In genomic region chr14:104885031-104885972, GRCh38 we compare ENCODE assay signal across 20 cellular contexts. TPM values are rescaled to one million over a fixed set of nuclear protein-coding genes. Genes with fewer than 3 reads are reported as not detected.
A peak's percentile ranks its signal among the peaks of the same experiment; 100 is the strongest.
DNase-seq lines count a peak whose midpoint lies in the region; TF ChIP-seq lines count a peak whose summit lies in the region.
"Had no signal": no experiment of that assay in that cellular context is flagged by ENCODE, and none has a peak within 500 bp of the region (broad histone marks: within the 10 kb centered on the region; RNA-seq: fewer than 3 reads in every experiment).

No MANE protein-coding gene starts in this region.

- no peak overlapping the region for H2BK12ac ChIP-seq in neuronal stem cell (ENCODE audit: low read length)

- H2BK5ac ChIP-seq in neuronal stem cell (ENCODE audit: low read length), result no peak overlapping the region

- peaks cover 8% of the 10 kb centered on the region for H3K79me1 ChIP-seq in neuronal stem cell (ENCODE audit: low read depth, low read length)

- TF ChIP-seq POLR2A in sigmoid colon (IDR thresholded peaks at IDR 0.05), result no peak

- no peak overlapping the region for H3K4me3 Mint-ChIP-seq in endodermal cell
- H3K4me3 Mint-ChIP-seq: dendritic cell treated with granulocyte-macrophage colony-stimulating factor and Interleukin-4, amounts not matched to agents 40 ng/mL and 50 ng/mL, for 4 days; GM23338; neural crest cell had no signal

- peak overlapping the region; percentile 80 for H3K23ac ChIP-seq in neuronal stem cell (ENCODE audit: low read depth, low read length, poor library complexity)

- intact Hi-C loops in sigmoid colon (cut with DNase I), result no loop called here

- no peaks in the 10 kb centered on the region for H3K27me3 Mint-ChIP-seq in endodermal cell (ENCODE audit: insufficient read depth)

- H3K14ac ChIP-seq in neuronal stem cell (ENCODE audit: low read length), result no peak overlapping the region

- H3K4me2 ChIP-seq in neuronal stem cell (ENCODE audit: insufficient read depth, low read length, poor library complexity, severe bottlenecking), result no peak overlapping the region
- H3K4me2 ChIP-seq: GM23338 had no signal

- H3K36me3 Mint-ChIP-seq in endodermal cell (ENCODE audit: low read depth), result peaks cover 3% of the 10 kb centered on the region

- H3K36me3 ChIP-seq in endodermal cell (ENCODE audit: control insufficient read depth, insufficient read depth, low read length) (peaks cover 18% of the 10 kb centered on the region), neuronal stem cell (replicated peaks in 1 of 2; ENCODE audit: control insufficient read depth in 2 of 2, insufficient read depth in 2 of 2, low read length in 2 of 2) (peaks cover 9 to 12% of the 10 kb centered on the region in 2 donors), sigmoid colon (peaks cover 13 to 69% (median 23%) of the 10 kb centered on the region in 4 donors)
- H3K36me3 ChIP-seq: breast epithelium had no signal

- TF ChIP-seq EP300 in sigmoid colon (IDR thresholded peaks at IDR 0.05), result no peak

- no peaks in the 10 kb centered on the region for H3K27me3 ChIP-seq in endodermal cell (ENCODE audit: control insufficient read depth, insufficient read depth, low read length, poor library complexity, severe bottlenecking)
- H3K27me3 ChIP-seq in neuronal stem cell (ENCODE audit: control insufficient read depth in 3 of 3, insufficient read depth in 3 of 3, low read depth in 1 of 3, low read length in 3 of 3), result no peaks in the 10 kb centered on the region
- H3K27me3 ChIP-seq in sigmoid colon, result no peaks in the 10 kb centered on the region
- H3K27me3 ChIP-seq: breast epithelium, upper lobe of right lung had no signal

- H2BK120ac ChIP-seq in neuronal stem cell (ENCODE audit: low read depth, low read length), result no peak overlapping the region

- H3K4me1 ChIP-seq in endodermal cell (ENCODE audit: control insufficient read depth, insufficient read depth, low read length) (no peaks in the 10 kb centered on the region), neuronal stem cell (ENCODE audit: control insufficient read depth in 2 of 2, insufficient read depth in 1 of 2, low read depth in 1 of 2, low read length in 2 of 2) (peaks cover 0 to 7% of the 10 kb centered on the region in 2 donors), sigmoid colon (no peaks in the 10 kb centered on the region)
- H3K4me1 ChIP-seq: breast epithelium, upper lobe of right lung had no signal

- DNase-seq in stimulated activated CD4-positive, alpha-beta T cell treated with anti-CD3 and anti-CD28 coated beads, Interleukin-15, amount 100 ng/mL, for 24 hours, result peak; percentile 1
- DNase-seq in stimulated activated CD4-positive, alpha-beta T cell treated with anti-CD3 and anti-CD28 coated beads, Interleukin-12 subunit alpha, Interleukin-12 subunit beta, amount 100 ng/mL, for 4 hours, result no peak
- DNase-seq in endodermal cell (peak; percentile 38), neuronal stem cell (ENCODE audit: low spot score) (no peak), DMS 273 (lab: John Stamatoyannopoulos, UW; ENCODE audit: unreplicated experiment) (no peak), sigmoid colon (no peak)
- no peak for DNase-seq in stimulated activated naive CD4-positive, alpha-beta T cell (lab: John Stamatoyannopoulos, UW)
- DNase-seq: activated CD4-positive, alpha-beta T cell treated with anti-CD3 and anti-CD28 coated beads, Interleukin-2, amount 50 U/mL, for 48 hours; activated effector memory CD4-positive, alpha-beta T cell treated with anti-CD3 and anti-CD28 coated beads, Interleukin-2, amount 50 U/mL, for 16 hours; activated T-cell treated with anti-CD3 and anti-CD28 coated beads for 4 hours; EL; NCI-H1417; NCI-H2107; NCI-H524 treated with DMSO at 0.1 percent for 48 hours; upper lobe of right lung had no signal

- H2BK15ac ChIP-seq in neuronal stem cell (ENCODE audit: low read length), result no peak overlapping the region

- H3K27ac ChIP-seq in endodermal cell (ENCODE audit: low read depth, low read length), result no peak overlapping the region
- H3K27ac ChIP-seq in neuronal stem cell (replicated peaks; ENCODE audit: low read length), result no peak overlapping the region
- H3K27ac ChIP-seq in sigmoid colon, result no peak overlapping the region
- H3K27ac ChIP-seq: breast epithelium, upper lobe of right lung had no signal

- no peaks in the 10 kb centered on the region for H3K4me1 Mint-ChIP-seq in endodermal cell
- H3K4me1 Mint-ChIP-seq: GM23338, neural crest cell had no signal

- no peak overlapping the region for H3K9ac ChIP-seq in endodermal cell (ENCODE audit: extremely low read depth, low read length, poor library complexity, severe bottlenecking)
- H3K9ac ChIP-seq in neuronal stem cell (ENCODE audit: low read depth, low read length, poor library complexity), result peak overlapping the region; percentile 30

- no peak overlapping the region for H3K18ac ChIP-seq in neuronal stem cell (ENCODE audit: low read length)

- 92 to 94% methylated on average over 18 to 38 of the region's 38 CpGs for WGBS in endodermal cell (ENCODE audit: insufficient coverage in 1 of 2, insufficient read length in 1 of 2), 2 experiments
- WGBS in neuronal stem cell (ENCODE audit: extremely low coverage in 2 of 2, insufficient read length in 2 of 2, insufficient replicate concordance in 1 of 2), 2 donors, result no CpG with 5 or more reads among the region's 38 CpGs
- 88 to 93% methylated on average over 38 of the region's 38 CpGs for WGBS in sigmoid colon, 2 donors

- no peaks in the 10 kb centered on the region for H3K9me3 ChIP-seq in endodermal cell (ENCODE audit: control insufficient read depth, low read length)
- peaks cover 0 to 2% of the 10 kb centered on the region in 2 donors for H3K9me3 ChIP-seq in neuronal stem cell (replicated peaks in 1 of 2; ENCODE audit: control insufficient read depth in 2 of 2, insufficient read depth in 1 of 2, low read depth in 1 of 2, low read length in 2 of 2)
- H3K9me3 ChIP-seq in sigmoid colon, result no peaks in the 10 kb centered on the region
- H3K9me3 ChIP-seq: breast epithelium, upper lobe of right lung had no signal

- no peak overlapping the region for H3K4me3 ChIP-seq in endodermal cell (ENCODE audit: low read length)
- H3K4me3 ChIP-seq in neuronal stem cell (ENCODE audit: low read length in 2 of 2), result no peak overlapping the region
- no peak overlapping the region for H3K4me3 ChIP-seq in sigmoid colon
- H3K4me3 ChIP-seq: breast epithelium, GM23338, upper lobe of right lung had no signal

- H3K27ac Mint-ChIP-seq in endodermal cell, result no peak overlapping the region
- H3K27ac Mint-ChIP-seq: dendritic cell treated with granulocyte-macrophage colony-stimulating factor and Interleukin-4, amounts not matched to agents 40 ng/mL and 50 ng/mL, for 4 days; GM23338 had no signal

- no peak overlapping the region for H4K91ac ChIP-seq in neuronal stem cell (ENCODE audit: low read depth, low read length, poor library complexity)

- no peak for TF ChIP-seq CTCF in endodermal cell (conservative IDR thresholded peaks at IDR 0.05)
- TF ChIP-seq CTCF in sigmoid colon (IDR thresholded peaks at IDR 0.05), result no peak

- H2AFZ ChIP-seq in neuronal stem cell (ENCODE audit: low read length), result no peak overlapping the region
- H2AFZ ChIP-seq: GM23338 had no signal

- no peak overlapping the region for H4K8ac ChIP-seq in neuronal stem cell (ENCODE audit: low read depth, low read length)

- H3K4ac ChIP-seq in neuronal stem cell (ENCODE audit: low read length), result no peak overlapping the region

- no peaks in the 10 kb centered on the region for H3K9me3 Mint-ChIP-seq in endodermal cell
- H3K9me3 Mint-ChIP-seq: dendritic cell treated with granulocyte-macrophage colony-stimulating factor and Interleukin-4, amounts not matched to agents 40 ng/mL and 50 ng/mL, for 4 days; GM23338; neural crest cell had no signal

- H2AK5ac ChIP-seq in neuronal stem cell (ENCODE audit: low read depth, low read length), result no peak overlapping the region

RNA-seq across cellular contexts. Expression of gene CEP170B, which starts 20.2 kb away (rescaled TPM):
- 10 to 100 TPM; 38.9 to 43.1 TPM for total RNA-seq in endodermal cell
- 13.9 TPM for polyA plus RNA-seq in endodermal cell (2013, experiment 1 of 2)
- 15.1 TPM for polyA plus RNA-seq in endodermal cell (2013, experiment 2 of 2)
- 12.3 TPM for polyA plus RNA-seq in neuronal stem cell (2013, experiment 1 of 2)
- polyA plus RNA-seq in neuronal stem cell (2013, experiment 2 of 2), result 11.4 TPM
- 10 to 100 TPM in 2 of 4 donors, 1 to 10 TPM in 2; 5.4 to 16.1 (median 11.4) TPM for total RNA-seq in sigmoid colon
- polyA plus RNA-seq in sigmoid colon, result 10 to 100 TPM; 12.6 to 60.0 (median 22.4) TPM

RNA-seq across cellular contexts. Expression of gene PLD4, which starts 39.4 kb away (rescaled TPM):
- total RNA-seq in endodermal cell (not detected), sigmoid colon (1 to 10 TPM in 1 of 4 donors, under 1 TPM in 3; 0.28 to 1.5 (median 0.60) TPM)
- polyA plus RNA-seq in endodermal cell (2013, experiment 1 of 2), result 0.04 TPM
- polyA plus RNA-seq in endodermal cell (2013, experiment 2 of 2), result not detected
- polyA plus RNA-seq in neuronal stem cell (2013, experiment 1 of 2), result 0.04 TPM
- polyA plus RNA-seq in neuronal stem cell (2013, experiment 2 of 2), result 0.03 TPM
- polyA plus RNA-seq in sigmoid colon, result 1 to 10 TPM in 1 of 3 donors, not detected in 2; 7.1 TPM
- total RNA-seq: GM23338, SK-MEL-5 had no signal
- polyA plus RNA-seq: GM23338 had no signal

Comparison
In these comparisons a context has a peak if more than half of its experiments do, and no peak if none do; other contexts are left out.
1. DNase-seq: peak in stimulated activated CD4-positive, alpha-beta T cell treated with anti-CD3 and anti-CD28 coated beads, Interleukin-15, amount 100 ng/mL, for 24 hours (single experiment) and endodermal cell (single experiment); none in stimulated activated CD4-positive, alpha-beta T cell treated with anti-CD3 and anti-CD28 coated beads, Interleukin-12 subunit alpha, Interleukin-12 subunit beta, amount 100 ng/mL, for 4 hours (single experiment), neuronal stem cell (single experiment), DMS 273 (single experiment), sigmoid colon (single experiment) and stimulated activated naive CD4-positive, alpha-beta T cell (0 of 6).